8 cellular contexts compared by ENCODE assay signal in the genomic region with DNA sequence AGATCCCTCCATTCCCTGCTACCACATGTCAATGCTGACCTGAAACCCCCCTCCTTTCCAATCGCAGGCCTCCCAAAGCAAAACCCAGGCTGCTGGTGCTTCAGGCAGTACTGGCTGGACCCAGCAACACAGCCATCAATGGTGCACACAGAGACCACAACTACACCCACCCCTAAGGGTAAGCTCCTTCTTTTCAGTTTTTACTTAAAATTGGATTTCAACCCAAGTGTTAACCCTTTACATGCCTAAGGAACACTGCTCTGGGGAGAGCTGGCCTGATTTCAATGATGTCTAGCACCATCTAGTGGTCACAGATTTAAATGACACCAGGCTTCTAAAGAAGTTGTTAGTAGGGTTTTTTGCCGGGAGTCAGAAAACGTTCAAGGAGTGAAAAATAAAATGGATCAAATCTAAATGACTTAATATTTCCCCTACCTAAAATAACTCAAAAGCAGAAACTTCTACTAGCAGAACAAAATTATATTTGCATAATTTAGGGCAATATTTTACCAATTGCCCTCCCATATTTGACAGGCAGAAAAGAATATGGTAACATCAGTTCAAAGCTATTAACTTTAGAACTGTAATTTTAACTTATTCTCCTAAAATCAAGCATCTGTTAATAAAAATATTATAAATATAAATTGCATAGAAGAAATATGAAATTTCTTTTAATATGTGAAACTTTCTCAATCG. TPM values are rescaled to one million over a fixed set of nuclear protein-coding genes. Genes with fewer than 3 reads are reported as not detected.
A peak's percentile ranks its signal among the peaks of the same experiment; 100 is the strongest.
DNase-seq lines count a peak whose midpoint lies in the region; ATAC-seq and TF ChIP-seq lines count a peak whose summit lies in the region.

No MANE protein-coding gene starts in this region.

- H3K4me3 ChIP-seq in A673 (ENCODE audit: low read depth, low read length, poor library complexity, severe bottlenecking) (no peak overlapping the region), Loucy (ENCODE audit: low read length, poor library complexity, severe bottlenecking) (no peak overlapping the region), RWPE2 (ENCODE audit: severe bottlenecking) (no peak overlapping the region), dorsolateral prefrontal cortex (peak overlapping the region in 33 of 59 donors; percentile 2 to 51 (median 24))

- ATAC-seq in RWPE2 (ENCODE audit: low read depth), result 0 out of 3 replicates have a peak, but pooled peaks have one; percentile 17
- no peak for ATAC-seq in HG03439 (IDR thresholded peaks at IDR 0.05; ENCODE audit: unreplicated experiment)
- ATAC-seq in GM21825 (IDR thresholded peaks at IDR 0.05; ENCODE audit: unreplicated experiment), result no peak

- H3K9me3 ChIP-seq in A673 (ENCODE audit: low read depth, low read length, poor library complexity, severe bottlenecking), result no peaks in the 10 kb centered on the region
- no peaks in the 10 kb centered on the region for H3K9me3 ChIP-seq in Loucy (ENCODE audit: insufficient read depth, low read depth, low read length)
- H3K9me3 ChIP-seq in RWPE2 (ENCODE audit: severe bottlenecking), result no peaks in the 10 kb centered on the region

- H2AFZ ChIP-seq in Loucy (ENCODE audit: low read length), result no peak overlapping the region

- no peaks in the 10 kb centered on the region for H4K20me1 ChIP-seq in Loucy (ENCODE audit: insufficient read depth, low read length, poor library complexity, severe bottlenecking)

- TF ChIP-seq CTCF in A673 (conservative IDR thresholded peaks at IDR 0.05; ENCODE audit: low read depth, low read length), result peak; percentile 89
- peak; percentile 97 for TF ChIP-seq CTCF in Loucy (conservative IDR thresholded peaks at IDR 0.05; ENCODE audit: low read length)
- TF ChIP-seq CTCF in RWPE2 (IDR thresholded peaks at IDR 0.05; ENCODE audit: poor library complexity, severe bottlenecking), result peak; percentile 93
- peak; percentile 67 to 93 (median 86) for TF ChIP-seq CTCF in dorsolateral prefrontal cortex (IDR thresholded peaks at IDR 0.05 in 54 of 56, conservative IDR thresholded peaks at IDR 0.05 in 2 of 56; ENCODE audit: low read depth in 1 of 56, partially characterized antibody in 56 of 56)

- POLR2A ChIA-PET in A673 (lab: Charles Lee; ENCODE audit: low non-redundant PET), result no interaction called here

- no peaks in the 10 kb centered on the region for H3K79me2 ChIP-seq in Loucy (ENCODE audit: insufficient read depth, low read length)

- no peak overlapping the region for H3K9ac ChIP-seq in Loucy (ENCODE audit: low read depth, low read length, poor library complexity, severe bottlenecking)

- no peak overlapping the region for H3K4me2 ChIP-seq in Loucy (ENCODE audit: low read depth, low read length, poor library complexity, severe bottlenecking)

- H3K27me3 ChIP-seq in A673 (replicated peaks; ENCODE audit: insufficient read depth, low read depth, low read length, poor library complexity), result no peaks in the 10 kb centered on the region
- H3K27me3 ChIP-seq in Loucy (ENCODE audit: insufficient read depth, low read length, poor library complexity, severe bottlenecking), result no peaks in the 10 kb centered on the region
- H3K27me3 ChIP-seq in RWPE2 (ENCODE audit: insufficient read depth, poor library complexity, severe bottlenecking), result no peaks in the 10 kb centered on the region
- no peaks in the 10 kb centered on the region for H3K27me3 ChIP-seq in dorsolateral prefrontal cortex

- no peaks in the 10 kb centered on the region for H3K9me2 ChIP-seq in Loucy (replicated peaks; ENCODE audit: low read depth, low read length)

- intact Hi-C loops in A673 (cut with micrococcal nuclease; ENCODE audit: unreplicated experiment) (loop anchor here (2.0 to 10.0 kb wide), 2 partner anchors 293 to 813 kb away; no protein-coding TSS in a partner anchor), dorsolateral prefrontal cortex (cut with DNase I) (loop anchor here (1.0 to 10.0 kb wide), 2 partner anchors 24 to 817 kb away; partner anchors contain the start of gene FECH (in 1 of the 2))

- BruUV-seq in A673 (replicated peaks; lab: Mats Ljungman, UMichigan), result no TSS peak

- H3F3A ChIP-seq in Loucy (ENCODE audit: low read depth), result no peaks in the 10 kb centered on the region

- peaks cover 6% of the 10 kb centered on the region for H3K4me1 ChIP-seq in A673 (ENCODE audit: insufficient read depth, low read length, poor library complexity, severe bottlenecking)
- no peaks in the 10 kb centered on the region for H3K4me1 ChIP-seq in Loucy (ENCODE audit: insufficient read depth, low read length, poor library complexity, severe bottlenecking)
- no peaks in the 10 kb centered on the region for H3K4me1 ChIP-seq in RWPE2 (ENCODE audit: insufficient read depth, poor library complexity, severe bottlenecking)

- DNase-seq in A673 (ENCODE audit: low spot score) (peak; percentile 74), GM03348 (ENCODE audit: low spot score) (peak; percentile 71), RWPE2 (ENCODE audit: low spot score) (no peak), dorsolateral prefrontal cortex (peak in 1 of 10 donors; percentile 24), medulla oblongata (ENCODE audit: extremely low spot score) (peak; percentile 68)

- H3K27ac ChIP-seq in A673 (ENCODE audit: low read depth, low read length, poor library complexity, severe bottlenecking) (no peak overlapping the region), RWPE2 (ENCODE audit: poor library complexity, severe bottlenecking) (no peak overlapping the region), dorsolateral prefrontal cortex (peak overlapping the region in 28 of 59 donors; percentile 0 to 69 (median 36))

- H3K36me3 ChIP-seq in A673 (ENCODE audit: insufficient read depth, low read length, poor library complexity, severe bottlenecking) (peaks cover 22% of the 10 kb centered on the region), Loucy (ENCODE audit: insufficient read depth, low read length) (peaks cover 7% of the 10 kb centered on the region; the same call in 1 of the 2 replicates), RWPE2 (ENCODE audit: low read depth) (no peaks in the 10 kb centered on the region; the same call in 1 of the 2 replicates)

- CTCF ChIA-PET in A673 (lab: Charles Lee), result interaction anchor here (0.5 to 1.0 kb wide), 4 partner anchors 22 to 1015 kb away, joined by 3 to 8 read pairs (median 6); no protein-coding TSS in a partner anchor

RNA-seq across cellular contexts. Expression of gene FECH, which starts 24.6 kb away (rescaled TPM):
- 65.4 and 73.7 TPM in 2 replicates for total RNA-seq in A673 (2021)
- 10 to 100 TPM; 19.5 to 49.7 (median 35.0) TPM for total RNA-seq in dorsolateral prefrontal cortex

RNA-seq across cellular contexts. Expression of gene NARS1, which starts 59.8 kb away (rescaled TPM):
- total RNA-seq in A673 (2021), result 249 and 261 TPM in 2 replicates
- total RNA-seq in dorsolateral prefrontal cortex, result 100 to 1,000 TPM in 96 of 120 experiments, 10 to 100 TPM in 24; 62.8 to 161 (median 117) TPM

Comparison
In these comparisons a context has a peak if more than half of its experiments do, and no peak if none do; other contexts are left out.
1. H3K4me3 ChIP-seq: peak in dorsolateral prefrontal cortex (33 of 59); none in A673 (single experiment), Loucy (single experiment) and RWPE2 (single experiment).
2. Peak in every context shown above with its lines, with median percentiles within 50 percentile points of each other: CTCF ChIP-seq.